ENCODE assay signal across 17 cellular contexts in the genomic region with DNA sequence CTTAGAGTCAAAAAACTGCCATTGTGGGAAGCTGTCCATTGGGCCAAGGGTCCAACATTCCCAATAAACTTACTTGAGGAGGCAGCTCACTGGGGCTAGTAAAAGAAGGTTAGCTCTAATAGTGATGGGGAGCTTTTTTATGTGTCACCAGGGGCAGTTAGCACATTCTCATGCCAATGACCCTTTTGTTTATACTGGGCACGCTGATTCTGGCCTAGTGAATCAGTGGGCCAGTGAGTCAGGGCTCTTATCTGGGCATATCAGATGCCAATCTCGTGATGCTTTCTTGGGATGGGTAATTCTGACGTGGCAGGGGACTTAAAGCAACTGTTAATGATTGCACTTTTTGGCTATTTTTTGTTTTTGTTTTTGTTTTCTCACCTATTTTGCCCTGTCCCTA. TPM values are rescaled to one million over a fixed set of nuclear protein-coding genes. Genes with fewer than 3 reads are reported as not detected.
DNase-seq lines count a peak whose midpoint lies in the region; ATAC-seq and TF ChIP-seq lines count a peak whose summit lies in the region.
"Had no signal": no experiment of that assay in that cellular context is flagged by ENCODE, and none has a peak within 500 bp of the region (broad histone marks: within the 10 kb centered on the region; RNA-seq: fewer than 3 reads in every experiment).

No MANE protein-coding gene starts in this region.

- H3K36me3 ChIP-seq in fibroblast of lung (ENCODE audit: control insufficient read depth, insufficient read depth, low read length): no peaks in the 10 kb centered on the region
- no peaks in the 10 kb centered on the region for H3K36me3 ChIP-seq in CD8-positive, alpha-beta T cell (ENCODE audit: insufficient read depth, low read length)

- H3K4me3 ChIP-seq in fibroblast of lung (replicated peaks in 1 of 4; ENCODE audit: control extremely low read depth in 1 of 4, insufficient read depth in 1 of 4, low read depth in 3 of 4, low read length in 4 of 4): no peak overlapping the region
- H3K4me3 ChIP-seq in skeletal muscle cell (ENCODE audit: low read depth, low read length): no peak overlapping the region
- H3K4me3 ChIP-seq in CD8-positive, alpha-beta T cell (ENCODE audit: low read depth, low read length): no peak overlapping the region
- H3K4me3 ChIP-seq: psoas muscle had no signal

- no peak overlapping the region for H2BK120ac ChIP-seq in H9 (ENCODE audit: low read depth, low read length, poor library complexity, severe bottlenecking)

- peaks cover 2 to 40% of the 10 kb centered on the region in 2 experiments; a peak in 3 of 5 replicates for H3K9me3 Mint-ChIP-seq in H9
- no peaks in the 10 kb centered on the region for H3K9me3 Mint-ChIP-seq in CD8-positive, alpha-beta T cell

- H3K79me2 ChIP-seq in fibroblast of lung (ENCODE audit: control insufficient read depth, insufficient read depth, low read length): no peaks in the 10 kb centered on the region
- no peaks in the 10 kb centered on the region for H3K79me2 ChIP-seq in H9 (ENCODE audit: insufficient read depth, low read length)

- H3K79me1 ChIP-seq in H9 (ENCODE audit: insufficient read depth, low read depth, low read length, poor library complexity, severe bottlenecking): no peaks in the 10 kb centered on the region

- H3K4me3 Mint-ChIP-seq in H9: no peak overlapping the region
- no peak overlapping the region for H3K4me3 Mint-ChIP-seq in CD8-positive, alpha-beta T cell

- no peaks in the 10 kb centered on the region for H3K36me3 Mint-ChIP-seq in H9 (ENCODE audit: insufficient read depth in 1 of 3, low read depth in 3 of 3)
- no peaks in the 10 kb centered on the region for H3K36me3 Mint-ChIP-seq in CD8-positive, alpha-beta T cell

- H3K9ac ChIP-seq in fibroblast of lung (ENCODE audit: insufficient read depth, low read length) (no peak overlapping the region), H9 (ENCODE audit: extremely low read depth, insufficient read length, low read length) (no peak overlapping the region)

- H4K8ac ChIP-seq in H9 (replicated peaks; ENCODE audit: insufficient read length, low read depth, low read length): no peak overlapping the region

- CTCF ChIA-PET in RWPE1 (lab: Yijun Ruan, JAX): no interaction called here
- CTCF ChIA-PET in CD8-positive, alpha-beta T cell (lab: Charles Lee): no interaction called here

- H3K4me1 ChIP-seq in fibroblast of lung (ENCODE audit: control insufficient read depth, extremely low read depth, insufficient read depth, low read length) (peaks cover 2% of the 10 kb centered on the region), H9 (ENCODE audit: insufficient read depth, low read length) (no peaks in the 10 kb centered on the region)
- peaks cover 7% of the 10 kb centered on the region for H3K4me1 ChIP-seq in CD8-positive, alpha-beta T cell (ENCODE audit: insufficient read depth, low read length)
- H3K4me1 ChIP-seq: psoas muscle had no signal

- TF ChIP-seq CTCF in RWPE1 (conservative IDR thresholded peaks at IDR 0.05; ENCODE audit: low read depth) (no peak), fibroblast of lung (conservative IDR thresholded peaks at IDR 0.05 in 1 of 2, IDR thresholded peaks at IDR 0.05 in 1 of 2; ENCODE audit: low read depth in 1 of 2, low read length in 2 of 2) (no peak), H9 (conservative IDR thresholded peaks at IDR 0.05) (no peak)
- TF ChIP-seq CTCF in CD8-positive, alpha-beta T cell (IDR thresholded peaks at IDR 0.05): no peak

- intact Hi-C loops in CD8-positive, alpha-beta T cell (cut with DNase I, micrococcal nuclease): no loop called here

- H2AFZ ChIP-seq in fibroblast of lung (ENCODE audit: low read length): no peak overlapping the region
- no peak overlapping the region for H2AFZ ChIP-seq in H9 (ENCODE audit: low read length)

- no peak overlapping the region for H2BK5ac ChIP-seq in H9 (ENCODE audit: insufficient read length, low read length)

- no peak for ATAC-seq in CD8-positive, alpha-beta T cell
- ATAC-seq: psoas muscle had no signal

- H2AK5ac ChIP-seq in H9 (ENCODE audit: insufficient read length, low read length): no peak overlapping the region

- peaks cover 0 to 6% of the 10 kb centered on the region in 2 experiments; a peak in 1 of 4 replicates for H3K4me1 Mint-ChIP-seq in H9
- H3K4me1 Mint-ChIP-seq in CD8-positive, alpha-beta T cell (ENCODE audit: low read depth): peaks cover 9% of the 10 kb centered on the region

- H3K27me3 ChIP-seq in fibroblast of lung (ENCODE audit: control insufficient read depth, insufficient read depth, low read length) (no peaks in the 10 kb centered on the region), H9 (ENCODE audit: insufficient read depth, low read length) (no peaks in the 10 kb centered on the region)
- no peaks in the 10 kb centered on the region for H3K27me3 ChIP-seq in CD8-positive, alpha-beta T cell (ENCODE audit: insufficient read depth, low read length)

- H3K18ac ChIP-seq in H9 (ENCODE audit: insufficient read length, low read depth, low read length): no peak overlapping the region

- H3K23me2 ChIP-seq in H9 (ENCODE audit: insufficient read length, low read depth, low read length, poor library complexity, severe bottlenecking): no peaks in the 10 kb centered on the region

- H3K4me2 ChIP-seq in fibroblast of lung (ENCODE audit: extremely low read depth, insufficient read depth, low read length) (no peak overlapping the region), H9 (ENCODE audit: insufficient read depth, insufficient read length, low read length) (no peak overlapping the region)

- peaks cover 6% of the 10 kb centered on the region; the same call in 1 of the 2 replicates for H3K27me3 Mint-ChIP-seq in H9 (ENCODE audit: low read depth)
- H3K27me3 Mint-ChIP-seq in CD8-positive, alpha-beta T cell (ENCODE audit: low read depth): peaks cover 6% of the 10 kb centered on the region

- H3K56ac ChIP-seq in H9 (ENCODE audit: insufficient read length, low read depth, low read length): no peak overlapping the region

- H4K20me1 ChIP-seq in fibroblast of lung (ENCODE audit: control insufficient read depth, extremely low read depth, insufficient read depth, low read length): no peaks in the 10 kb centered on the region
- H4K20me1 ChIP-seq in H9 (ENCODE audit: control insufficient read depth, insufficient read depth, insufficient read length): no peaks in the 10 kb centered on the region

- H2BK15ac ChIP-seq in H9 (ENCODE audit: low read depth, low read length): no peak overlapping the region

- no peak overlapping the region for H4K91ac ChIP-seq in H9 (ENCODE audit: insufficient read length, low read depth, low read length)

- H3K4ac ChIP-seq in H9 (ENCODE audit: low read depth, low read length): no peak overlapping the region

- no peaks in the 10 kb centered on the region for H3K9me3 ChIP-seq in fibroblast of lung (ENCODE audit: control insufficient read depth, insufficient read depth, low read depth, low read length)
- H3K9me3 ChIP-seq in H9 (ENCODE audit: control insufficient read depth, low read depth, low read length): no peaks in the 10 kb centered on the region
- H3K9me3 ChIP-seq in CD8-positive, alpha-beta T cell (ENCODE audit: low read length): no peaks in the 10 kb centered on the region
- H3K9me3 ChIP-seq: psoas muscle had no signal

- H4K5ac ChIP-seq in H9 (ENCODE audit: insufficient read length, low read depth, low read length): no peak overlapping the region

- no peak overlapping the region for H3T11ph ChIP-seq in H9 (ENCODE audit: low read length)

- no peak overlapping the region for H2BK12ac ChIP-seq in H9 (ENCODE audit: insufficient read length, low read depth, low read length)

- no peak overlapping the region for H3K23ac ChIP-seq in H9 (ENCODE audit: insufficient read length, low read depth, low read length)

- WGBS in H9 (ENCODE audit: extremely low coverage, insufficient read length, low lambda C conversion rate): no CpG with 5 or more reads among the region's 3 CpGs

- H3K27ac Mint-ChIP-seq in H9: no peak overlapping the region
- H3K27ac Mint-ChIP-seq in CD8-positive, alpha-beta T cell: no peak overlapping the region

- no peak overlapping the region for H2BK20ac ChIP-seq in H9 (ENCODE audit: low read depth, low read length, poor library complexity, severe bottlenecking)

- POLR2A ChIA-PET in RWPE1 (lab: Yijun Ruan, JAX; ENCODE audit: low non-redundant PET): no interaction called here
- POLR2A ChIA-PET in CD8-positive, alpha-beta T cell (lab: Charles Lee): no interaction called here

- peak; percentile 36 for DNase-seq in GM04503 (ENCODE audit: low read depth)
- peak; percentile 71 for DNase-seq in RWPE1 (ENCODE audit: low spot score)
- DNase-seq in fibroblast of lung (ENCODE audit: low read depth in 2 of 2): peak; percentile 67 to 73
- peak; percentile 15 for DNase-seq in skeletal muscle cell (ENCODE audit: low read depth)
- DNase-seq in SIG-M5 treated with dmso at 0.1 percent for 504 hours (lab: John Stamatoyannopoulos, UW; ENCODE audit: unreplicated experiment): no peak
- no peak for DNase-seq in H9
- DNase-seq in amygdala (lab: John Stamatoyannopoulos, UW): no peak
- DNase-seq in CD8-positive, alpha-beta T cell: no peak
- DNase-seq: activated CD8-positive, alpha-beta memory T cell treated with anti-CD3 and anti-CD28 coated beads, Interleukin-2, amount 50 U/mL, for 4 hours; DMS153; effector CD4-positive, alpha-beta T cell; hippocampal formation; KG1; NCI-H2081; psoas muscle had no signal

- H3K14ac ChIP-seq in H9 (ENCODE audit: insufficient read depth, low read length): no peak overlapping the region

- H3K27ac ChIP-seq in RWPE1: peak overlapping the region; percentile 53; the same call in 1 of the 2 replicates
- H3K27ac ChIP-seq in fibroblast of lung (ENCODE audit: insufficient read depth, low read length): peak overlapping the region; percentile 39
- H3K27ac ChIP-seq in H9 (ENCODE audit: insufficient read length, low read depth, low read length): no peak overlapping the region
- H3K27ac ChIP-seq in CD8-positive, alpha-beta T cell (ENCODE audit: low read depth, low read length): no peak overlapping the region
- H3K27ac ChIP-seq: psoas muscle had no signal

RNA-seq across cellular contexts. Expression of a gene that starts 27.8 kb away (rescaled TPM):
- total RNA-seq in fibroblast of lung (35.5 and 37.5 TPM in 2 replicates), H9 (2021) (3.0 and 4.1 TPM in 2 replicates)
- 24.5 and 28.5 TPM in 2 replicates for polyA plus RNA-seq in fibroblast of lung
- 17.5 and 20.2 TPM in 2 replicates for polyA plus RNA-seq in fibroblast of lung (2012)
- polyA minus RNA-seq in fibroblast of lung (ENCODE audit: low replicate concordance): 0.43 and 8.9 TPM in 2 replicates
- 1 to 10 TPM; 3.4 to 4.2 TPM for total RNA-seq in CD8-positive, alpha-beta T cell

RNA-seq across cellular contexts. Expression of a gene that starts 29.9 kb away (rescaled TPM):
- 287 and 353 TPM in 2 replicates for total RNA-seq in fibroblast of lung
- 814 and 948 TPM in 2 replicates for polyA plus RNA-seq in fibroblast of lung
- polyA plus RNA-seq in fibroblast of lung (2012): 416 and 521 TPM in 2 replicates
- 36.2 and 48.1 TPM in 2 replicates for polyA minus RNA-seq in fibroblast of lung (ENCODE audit: low replicate concordance)
- 367 and 378 TPM in 2 replicates for total RNA-seq in H9 (2021)
- total RNA-seq in CD8-positive, alpha-beta T cell: 100 to 1,000 TPM; 203 to 204 TPM

RNA-seq across cellular contexts. Expression of a gene that starts 48.9 kb away (rescaled TPM):
- total RNA-seq in fibroblast of lung (15.4 and 21.6 TPM in 2 replicates), H9 (2021) (10.3 and 11.1 TPM in 2 replicates)
- 42.2 and 59.7 TPM in 2 replicates for polyA plus RNA-seq in fibroblast of lung
- polyA plus RNA-seq in fibroblast of lung (2012): 73.3 and 105 TPM in 2 replicates
- polyA minus RNA-seq in fibroblast of lung (ENCODE audit: low replicate concordance): 7.0 and 8.6 TPM in 2 replicates
- total RNA-seq in CD8-positive, alpha-beta T cell: 1 to 10 TPM; 7.3 to 7.6 TPM

RNA-seq across cellular contexts. Expression of a gene that starts 54.1 kb away (rescaled TPM):
- total RNA-seq in fibroblast of lung: not detected in 2 replicates
- polyA plus RNA-seq in fibroblast of lung: 0.10 TPM in 1 of 2 replicates, not detected in the other
- polyA plus RNA-seq in fibroblast of lung (2012): not detected in 2 replicates
- polyA minus RNA-seq in fibroblast of lung (ENCODE audit: low replicate concordance): not detected in 2 replicates
- total RNA-seq in H9 (2021): 0.55 and 0.64 TPM in 2 replicates
- total RNA-seq in CD8-positive, alpha-beta T cell: not detected
- total RNA-seq: mesenteric fat pad, psoas muscle had no signal
- polyA plus RNA-seq: adipose tissue had no signal

Comparison
In these comparisons a context has a peak if more than half of its experiments do, and no peak if none do; other contexts are left out.
1. DNase-seq: peak in GM04503 (single experiment), RWPE1 (single experiment), fibroblast of lung (2 of 2) and skeletal muscle cell (single experiment); none in SIG-M5 treated with dmso at 0.1 percent for 504 hours (single experiment), H9 (single experiment), amygdala (0 of 56) and CD8-positive, alpha-beta T cell (0 of 7).
2. H3K27ac ChIP-seq: peak in RWPE1 (single experiment) and fibroblast of lung (single experiment); none in H9 (single experiment) and CD8-positive, alpha-beta T cell (single experiment).